12 cellular contexts compared by ENCODE assay signal in genomic region chr4:26568446-26568994, GRCh38. TPM values are rescaled to one million over a fixed set of nuclear protein-coding genes. Genes with fewer than 3 reads are reported as not detected.
DNase-seq lines count a peak whose midpoint lies in the region; ATAC-seq and TF ChIP-seq lines count a peak whose summit lies in the region.
"Had no signal": no experiment of that assay in that cellular context is flagged by ENCODE, and none has a peak within 500 bp of the region (broad histone marks: within the 10 kb centered on the region; RNA-seq: fewer than 3 reads in every experiment).

No MANE protein-coding gene starts in this region.

- H3K4me2 ChIP-seq in smooth muscle cell: peak overlapping the region; percentile 56

- no peak overlapping the region for H3K4me3 ChIP-seq in smooth muscle cell
- H3K4me3 ChIP-seq: uterus had no signal

- H3K79me2 ChIP-seq in smooth muscle cell (ENCODE audit: low read depth): no peaks in the 10 kb centered on the region

- H3K36me3 Mint-ChIP-seq in activated T-cell treated with anti-CD3 and anti-CD28 coated beads, Interleukin-2, amount 50 U/mL, for 24 hours (ENCODE audit: low read depth): no peaks in the 10 kb centered on the region
- H3K36me3 Mint-ChIP-seq in activated T-cell treated with anti-CD3 and anti-CD28 coated beads, Interleukin-2, amount 50 U/mL, for 4 hours (ENCODE audit: insufficient read depth): no peaks in the 10 kb centered on the region
- H3K36me3 Mint-ChIP-seq: brain had no signal

- no peak for DNase-seq in activated T-cell treated with anti-CD3 and anti-CD28 coated beads, Interleukin-2, amount 50 U/mL, for 24 hours
- DNase-seq in activated T-cell treated with anti-CD3 and anti-CD28 coated beads, Interleukin-2, amount 50 U/mL, for 4 hours: no peak
- DNase-seq in SW480 (ENCODE audit: low spot score) (peak; percentile 11), fibroblast of the conjunctiva (ENCODE audit: low read depth) (peak; percentile 36), smooth muscle cell (lab: John Stamatoyannopoulos, UW; ENCODE audit: unreplicated experiment) (no peak)
- DNase-seq: activated CD4-positive, alpha-beta T cell treated with anti-CD3 and anti-CD28 coated beads for 48 hours; NCI-H1092; uterus had no signal

- no peak for ATAC-seq in activated T-cell treated with anti-CD3 and anti-CD28 coated beads, Interleukin-2, amount 50 U/mL, for 4 hours
- ATAC-seq in HG03520 (IDR thresholded peaks at IDR 0.05; ENCODE audit: unreplicated experiment): no peak
- ATAC-seq in GM18870 (IDR thresholded peaks at IDR 0.05; ENCODE audit: unreplicated experiment): no peak
- no peak for ATAC-seq in GM18502 (IDR thresholded peaks at IDR 0.05; ENCODE audit: poor library complexity, unreplicated experiment)

- no peaks in the 10 kb centered on the region for H3K27me3 ChIP-seq in smooth muscle cell (ENCODE audit: low read depth)
- H3K27me3 ChIP-seq: uterus had no signal

- no peaks in the 10 kb centered on the region for H3K36me3 ChIP-seq in smooth muscle cell (ENCODE audit: low read depth)
- H3K36me3 ChIP-seq: uterus had no signal

- H3K4me3 Mint-ChIP-seq in activated T-cell treated with anti-CD3 and anti-CD28 coated beads, Interleukin-2, amount 50 U/mL, for 24 hours: no peak overlapping the region
- no peak overlapping the region for H3K4me3 Mint-ChIP-seq in activated T-cell treated with anti-CD3 and anti-CD28 coated beads, Interleukin-2, amount 50 U/mL, for 4 hours
- H3K4me3 Mint-ChIP-seq: brain had no signal

- 11% methylated on average over 3 of the region's 3 CpGs for WGBS in smooth muscle cell (ENCODE audit: low lambda C conversion rate)

- H3K27ac Mint-ChIP-seq in activated T-cell treated with anti-CD3 and anti-CD28 coated beads, Interleukin-2, amount 50 U/mL, for 24 hours: peak overlapping the region; percentile 35

- H3K27ac ChIP-seq in smooth muscle cell (ENCODE audit: low read depth): peak overlapping the region; percentile 80
- H3K27ac ChIP-seq: uterus had no signal

- H3K9me3 ChIP-seq in smooth muscle cell (replicated peaks; ENCODE audit: low read depth): no peaks in the 10 kb centered on the region
- H3K9me3 ChIP-seq: uterus had no signal

- peak overlapping the region; percentile 42 for H3K9ac ChIP-seq in smooth muscle cell (ENCODE audit: low read depth)

- peaks cover 9% of the 10 kb centered on the region for H3F3A ChIP-seq in smooth muscle cell (ENCODE audit: low read depth)

- H2AFZ ChIP-seq in smooth muscle cell (ENCODE audit: low read depth): no peak overlapping the region

- no peak for TF ChIP-seq CTCF in smooth muscle cell (IDR thresholded peaks at IDR 0.05; ENCODE audit: borderline replicate concordance, insufficient read depth, poor library complexity, severe bottlenecking)

- no peaks in the 10 kb centered on the region for H4K20me1 ChIP-seq in smooth muscle cell (ENCODE audit: low read depth)

- H3K9me3 Mint-ChIP-seq in activated T-cell treated with anti-CD3 and anti-CD28 coated beads, Interleukin-2, amount 50 U/mL, for 24 hours: no peaks in the 10 kb centered on the region
- H3K9me3 Mint-ChIP-seq in activated T-cell treated with anti-CD3 and anti-CD28 coated beads, Interleukin-2, amount 50 U/mL, for 4 hours: no peaks in the 10 kb centered on the region
- H3K9me3 Mint-ChIP-seq: brain had no signal

- peaks cover 20% of the 10 kb centered on the region for H3K4me1 Mint-ChIP-seq in activated T-cell treated with anti-CD3 and anti-CD28 coated beads, Interleukin-2, amount 50 U/mL, for 24 hours (ENCODE audit: low read depth)
- peaks cover 5% of the 10 kb centered on the region for H3K4me1 Mint-ChIP-seq in activated T-cell treated with anti-CD3 and anti-CD28 coated beads, Interleukin-2, amount 50 U/mL, for 4 hours (ENCODE audit: low read depth)

- H3K27me3 Mint-ChIP-seq in activated T-cell treated with anti-CD3 and anti-CD28 coated beads, Interleukin-2, amount 50 U/mL, for 24 hours: peaks cover 8% of the 10 kb centered on the region
- H3K27me3 Mint-ChIP-seq in activated T-cell treated with anti-CD3 and anti-CD28 coated beads, Interleukin-2, amount 50 U/mL, for 4 hours (ENCODE audit: low read depth): peaks cover 11% of the 10 kb centered on the region

- H3K4me1 ChIP-seq in smooth muscle cell (ENCODE audit: low read depth): peaks cover 4% of the 10 kb centered on the region
- H3K4me1 ChIP-seq: uterus had no signal

RNA-seq across cellular contexts. Expression of gene TBC1D19, which starts 15.4 kb away (rescaled TPM):
- 1 to 10 TPM; 3.0 to 4.6 (median 3.9) TPM for total RNA-seq in activated T-cell treated with anti-CD3 and anti-CD28 coated beads, Interleukin-2, amount 50 U/mL, for 4 hours
- total RNA-seq in smooth muscle cell: 33.8 and 47.8 TPM in 2 replicates
- 15.6 and 19.2 TPM in 2 replicates for polyA plus RNA-seq in smooth muscle cell

Comparison
In these comparisons a context has a peak if more than half of its experiments do, and no peak if none do; other contexts are left out.
1. DNase-seq: peak in SW480 (single experiment) and fibroblast of the conjunctiva (single experiment); none in activated T-cell treated with anti-CD3 and anti-CD28 coated beads, Interleukin-2, amount 50 U/mL, for 24 hours (single experiment), activated T-cell treated with anti-CD3 and anti-CD28 coated beads, Interleukin-2, amount 50 U/mL, for 4 hours (single experiment) and smooth muscle cell (single experiment).